ENCODE assay signal across 30 cellular contexts in the genomic region with DNA sequence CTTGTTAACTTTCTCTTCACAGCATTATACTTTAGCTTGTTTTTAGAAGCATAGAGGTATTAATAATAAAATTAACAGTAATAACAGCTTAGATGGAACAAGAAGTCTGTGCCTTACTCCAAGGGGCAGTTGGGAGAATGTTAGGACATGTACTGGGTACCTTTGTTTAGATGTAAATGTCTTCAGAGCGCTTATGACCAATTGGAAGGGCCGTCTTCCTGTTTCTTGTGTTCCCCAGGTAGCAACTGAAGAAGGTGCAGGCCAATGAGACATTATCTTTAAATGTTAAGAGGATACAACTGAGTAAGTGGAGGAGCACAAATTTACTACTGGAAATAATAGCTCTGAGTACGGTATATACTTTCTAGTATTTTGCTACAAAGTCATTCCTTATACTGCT.
"Had no signal": no experiment of that assay in that cellular context is flagged by ENCODE, and none has a peak within 500 bp of the region (broad histone marks: within the 10 kb centered on the region; RNA-seq: fewer than 3 reads in every experiment).

No MANE protein-coding gene starts in this region.

- DNase-seq: hippocampal formation; immature natural killer cell; kidney; left colon; left lung; lower lobe of right lung; mammary epithelial cell; mesenchymal stem cell; naive thymus-derived CD8-positive, alpha-beta T cell; nucleus accumbens; pancreas; posterior cingulate gyrus; right lobe of liver; stimulated activated CD4-positive, alpha-beta T cell treated with anti-CD3 and anti-CD28 coated beads, Interleukin-1b, Interleukin-23, amount 100 ng/mL, for 48 hours; stimulated activated CD4-positive, alpha-beta T cell treated with anti-CD3 and anti-CD28 coated beads, Interleukin-2, amount 100 ng/mL, for 48 hours; stimulated activated CD4-positive, alpha-beta T cell treated with anti-CD3 and anti-CD28 coated beads, Interleukin-4, amount 100 ng/mL, for 4 hours; stimulated activated CD8-positive, alpha-beta memory T cell treated with anti-CD3 and anti-CD28 coated beads, Interleukin-4, amount 100 ng/mL, for 48 hours; stimulated activated naive CD4-positive, alpha-beta T cell treated with Interleukin-2 at 50 U/mL for 16 hours; stomach; testis; thyroid gland; transverse colon; upper lobe of left lung had no signal

- H3K27me3 Mint-ChIP-seq: naive thymus-derived CD8-positive, alpha-beta T cell; stimulated activated memory B cell treated with anti-CD40 and anti-IgM and Interleukin-4, amounts not matched to agents 10 μg/mL and 1 μg/mL and 100 μg/mL, for 72 hours had no signal

- H3K27ac ChIP-seq: left lung, lower lobe of right lung, pancreas, prostate gland, right atrium auricular region, right lobe of liver, stomach, testis, thyroid gland, transverse colon, upper lobe of left lung had no signal

- H3K9me3 Mint-ChIP-seq: nephron; neural crest cell; stimulated activated memory B cell treated with anti-CD40 and anti-IgM and Interleukin-4, amounts not matched to agents 10 μg/mL and 1 μg/mL and 100 μg/mL, for 72 hours had no signal

- H3K4me2 ChIP-seq: smooth muscle cell had no signal

- H3K4me1 ChIP-seq: left lung, lower lobe of right lung, pancreas, prostate gland, right atrium auricular region, right lobe of liver, stomach, testis, thyroid gland, transverse colon, upper lobe of left lung had no signal

- H3K27me3 ChIP-seq: left lung, pancreas, right atrium auricular region, right lobe of liver, stomach, testis, thyroid gland, transverse colon, upper lobe of left lung had no signal

- H3K4me1 Mint-ChIP-seq: immature natural killer cell; naive thymus-derived CD8-positive, alpha-beta T cell; nephron; neural crest cell; stimulated activated memory B cell treated with anti-CD40 and anti-IgM and Interleukin-4, amounts not matched to agents 10 μg/mL and 1 μg/mL and 100 μg/mL, for 72 hours had no signal

- H3K27ac Mint-ChIP-seq: immature natural killer cell; naive thymus-derived CD8-positive, alpha-beta T cell; nephron; stimulated activated memory B cell treated with anti-CD40 and anti-IgM and Interleukin-4, amounts not matched to agents 10 μg/mL and 1 μg/mL and 100 μg/mL, for 72 hours had no signal

- ATAC-seq: left colon; left lung; lower lobe of right lung; naive thymus-derived CD8-positive, alpha-beta T cell; pancreas; right lobe of liver; stimulated activated memory B cell treated with anti-CD40 and anti-IgM and Interleukin-4, amounts not matched to agents 10 μg/mL and 1 μg/mL and 100 μg/mL, for 72 hours had no signal

- H3K36me3 ChIP-seq: left lung, lower lobe of right lung, pancreas, prostate gland, right atrium auricular region, right lobe of liver, stomach, thyroid gland, transverse colon, upper lobe of left lung had no signal

- H3K36me3 Mint-ChIP-seq: naive thymus-derived CD8-positive, alpha-beta T cell; stimulated activated memory B cell treated with anti-CD40 and anti-IgM and Interleukin-4, amounts not matched to agents 10 μg/mL and 1 μg/mL and 100 μg/mL, for 72 hours had no signal

- FAIRE-seq: islet of Langerhans, kidney, pancreas had no signal

- H3K9me3 ChIP-seq: left lung, lower lobe of right lung, pancreas, prostate gland, right atrium auricular region, right lobe of liver, stomach, testis, thyroid gland, transverse colon, upper lobe of left lung had no signal

- H3K4me3 ChIP-seq: left lung, lower lobe of right lung, pancreas, prostate gland, right atrium auricular region, right lobe of liver, smooth muscle cell, stomach, testis, thyroid gland, transverse colon, upper lobe of left lung had no signal

- H3K4me3 Mint-ChIP-seq: immature natural killer cell; naive thymus-derived CD8-positive, alpha-beta T cell; nephron; neural crest cell; stimulated activated memory B cell treated with anti-CD40 and anti-IgM and Interleukin-4, amounts not matched to agents 10 μg/mL and 1 μg/mL and 100 μg/mL, for 72 hours had no signal
